In genomic region chr1:172024516-172024915, GRCh38 we compare ENCODE assay signal across 1 cellular context.
TF ChIP-seq lines count a peak whose summit lies in the region.

No MANE protein-coding gene starts in this region.

TF ChIP-seq in HepG2, 621 proteins besides CTCF, POLR2A, EP300 and RAD21 (continued from another document):
- TF ChIP-seq MLXIP (CRISPR knock-in tag; IDR thresholded peaks at IDR 0.05; ENCODE audit: borderline replicate concordance) (no peak), PRMT3 (CRISPR knock-in tag; IDR thresholded peaks at IDR 0.05; ENCODE audit: borderline replicate concordance, low read depth) (no peak), TAF15 (IDR thresholded peaks at IDR 0.05; ENCODE audit: low read depth, low read length, poor library complexity, severe bottlenecking) (no peak), NR1H2 (CRISPR knock-in tag; IDR thresholded peaks at IDR 0.05; ENCODE audit: borderline replicate concordance, low read depth) (no peak), ZKSCAN8 (CRISPR knock-in tag; IDR thresholded peaks at IDR 0.05; ENCODE audit: borderline replicate concordance) (no peak), PITX1 (CRISPR knock-in tag; IDR thresholded peaks at IDR 0.05) (no peak)
